In the genomic region with DNA sequence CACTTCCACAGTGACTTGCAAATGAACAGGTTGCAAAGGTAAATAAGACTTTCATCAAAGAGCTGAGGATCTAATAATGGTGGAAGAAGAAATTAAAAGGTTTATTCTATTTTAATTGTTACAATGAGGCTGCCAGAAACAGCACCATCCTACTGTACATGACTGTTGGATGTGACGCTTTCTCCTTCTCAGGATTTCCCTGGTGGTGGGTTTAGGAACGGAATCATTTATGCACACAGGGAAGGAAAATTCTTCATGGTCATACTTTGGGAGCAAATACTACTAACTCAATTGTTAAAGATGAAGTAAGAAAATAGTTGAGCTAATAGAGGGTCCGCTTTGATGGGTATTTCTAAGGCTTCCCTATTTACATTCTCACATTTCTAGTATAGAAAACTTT, we compare ENCODE assay signal across 31 cellular contexts.
"Had no signal": no experiment of that assay in that cellular context is flagged by ENCODE, and none has a peak within 500 bp of the region (broad histone marks: within the 10 kb centered on the region; RNA-seq: fewer than 3 reads in every experiment).

No MANE protein-coding gene starts in this region.

- H3K4me1 Mint-ChIP-seq: activated CD4-positive, alpha-beta T cell treated with anti-CD3 and anti-CD28 coated beads, Interleukin-2, amount 10 ng/mL, durations not matched to agents 24 days and 14 days had no signal

- H3K4me1 ChIP-seq: body of pancreas, breast epithelium had no signal

- H3K9me3 ChIP-seq: adrenal gland, body of pancreas, breast epithelium had no signal

- H3K4me3 ChIP-seq: body of pancreas, breast epithelium, PC-9 had no signal

- H3K4me2 ChIP-seq: KMS-11, PC-9 had no signal

- H2AFZ ChIP-seq: PC-9 had no signal

- ATAC-seq: activated CD8-positive, alpha-beta T cell treated with anti-CD3 and anti-CD28 coated beads, Interleukin-2, amount 10 ng/mL, durations not matched to agents 7 days and 5 days; activated naive CD4-positive, alpha-beta T cell treated with anti-CD3 and anti-CD28 coated beads, Interleukin-2, amount 50 U/mL, for 72 hours; body of pancreas; Right ventricle myocardium inferior had no signal

- H3K9me3 Mint-ChIP-seq: activated CD4-positive, alpha-beta T cell treated with anti-CD3 and anti-CD28 coated beads, Interleukin-2, amount 10 ng/mL, durations not matched to agents 24 days and 14 days; activated naive CD4-positive, alpha-beta T cell treated with anti-CD3 and anti-CD28 coated beads, Interleukin-2, amount 50 U/mL, for 72 hours; activated T-cell treated with anti-CD3 and anti-CD28 coated beads, Interleukin-2, amount 50 U/mL, for 24 hours; activated T-helper 2 cell treated with anti-CD3 and anti-CD28 coated beads, Interferon-gamma antibody, Interleukin-2, Interleukin-4, amounts not matched to agents 10 μg/mL and 5 μg/mL and 100 μg/mL, durations not matched to agents 14 hours and 24 hours and 36 hours; T-helper 1 cell treated with Interleukin-12 subunit alpha and Interleukin-12 subunit beta and Interleukin-4 antibody, amounts not matched to agents 30 μg/mL and 1 μg/mL, for 36 hours; T-helper 2 cell treated with Interferon-gamma antibody and Interleukin-4, amounts not matched to agents 5 μg/mL and 100 μg/mL, for 36 hours had no signal

- H3K36me3 ChIP-seq: adrenal gland, breast epithelium had no signal

- H3K36me3 Mint-ChIP-seq: activated naive CD4-positive, alpha-beta T cell treated with anti-CD3 and anti-CD28 coated beads, Interleukin-2, amount 50 U/mL, for 72 hours had no signal

- H3K27ac ChIP-seq: adrenal gland, body of pancreas, breast epithelium, KMS-11, PC-9, RWPE1 had no signal

- FAIRE-seq: astrocyte, RCC 7860, TTC549 had no signal

- DNase-seq: activated CD4-positive, alpha-beta T cell treated with anti-CD3 and anti-CD28 coated beads, Interleukin-2, amount 10 ng/mL, durations not matched to agents 24 days and 14 days; activated CD4-positive, alpha-beta T cell treated with anti-CD3 and anti-CD28 coated beads, Interleukin-2, amount 50 U/mL, for 48 hours; activated CD8-positive, alpha-beta T cell treated with anti-CD3 and anti-CD28 coated beads, Interleukin-2, amount 10 ng/mL, durations not matched to agents 7 days and 5 days; activated gamma-delta T cell; activated naive CD4-positive, alpha-beta T cell treated with Interleukin-2 at 50 U/mL for 16 hours; activated T-cell treated with anti-CD3 and anti-CD28 coated beads, Interleukin-2, amount 50 U/mL, for 24 hours; adrenal gland; body of pancreas; MM.1S; MV-4-11; NCI-H1092 treated with DMSO at 0.1 percent for 48 hours; NCI-H1417 treated with DMSO at 0.1 percent for 48 hours; NCI-H187 treated with DMSO at 0.1 percent for 48 hours; NCI-H2081; NCI-H2171 treated with DMSO at 0.1 percent for 48 hours; NCI-H226; NCI-H446 treated with DMSO at 0.1 percent for 48 hours; NCI-H524; PC-9; SIG-M5 had no signal

- H3K27ac Mint-ChIP-seq: activated CD4-positive, alpha-beta T cell treated with anti-CD3 and anti-CD28 coated beads, Interleukin-2, amount 10 ng/mL, durations not matched to agents 24 days and 14 days; activated CD8-positive, alpha-beta T cell treated with anti-CD3 and anti-CD28 coated beads, Interleukin-2, amount 10 ng/mL, durations not matched to agents 7 days and 5 days; activated naive CD4-positive, alpha-beta T cell treated with anti-CD3 and anti-CD28 coated beads, Interleukin-2, amount 50 U/mL, for 72 hours; activated T-cell treated with anti-CD3 and anti-CD28 coated beads, Interleukin-2, amount 50 U/mL, for 24 hours; activated T-helper 2 cell treated with anti-CD3 and anti-CD28 coated beads, Interferon-gamma antibody, Interleukin-2, Interleukin-4, amounts not matched to agents 10 μg/mL and 5 μg/mL and 100 μg/mL, durations not matched to agents 14 hours and 24 hours and 36 hours; T-helper 1 cell treated with Interleukin-12 subunit alpha and Interleukin-12 subunit beta and Interleukin-4 antibody, amounts not matched to agents 30 μg/mL and 1 μg/mL, for 36 hours; T-helper 2 cell treated with Interferon-gamma antibody and Interleukin-4, amounts not matched to agents 5 μg/mL and 100 μg/mL, for 36 hours had no signal

- H3K27me3 ChIP-seq: adrenal gland, body of pancreas, breast epithelium had no signal

- H3K9ac ChIP-seq: KMS-11 had no signal

- H3K27me3 Mint-ChIP-seq: activated CD4-positive, alpha-beta T cell treated with anti-CD3 and anti-CD28 coated beads, Interleukin-2, amount 10 ng/mL, durations not matched to agents 24 days and 14 days had no signal

- H3K4me3 Mint-ChIP-seq: activated CD4-positive, alpha-beta T cell treated with anti-CD3 and anti-CD28 coated beads, Interleukin-2, amount 10 ng/mL, durations not matched to agents 24 days and 14 days; activated CD8-positive, alpha-beta T cell treated with anti-CD3 and anti-CD28 coated beads, Interleukin-2, amount 10 ng/mL, durations not matched to agents 7 days and 5 days; activated T-cell treated with anti-CD3 and anti-CD28 coated beads, Interleukin-2, amount 50 U/mL, for 24 hours; T-helper 1 cell treated with Interleukin-12 subunit alpha and Interleukin-12 subunit beta and Interleukin-4 antibody, amounts not matched to agents 30 μg/mL and 1 μg/mL, for 36 hours; T-helper 2 cell treated with Interferon-gamma antibody and Interleukin-4, amounts not matched to agents 5 μg/mL and 100 μg/mL, for 36 hours had no signal
